10 cellular contexts compared by ENCODE assay signal in genomic region chr12:122917508-122918227, GRCh38. TPM values are rescaled to one million over a fixed set of nuclear protein-coding genes. Genes with fewer than 3 reads are reported as not detected.
DNase-seq lines count a peak whose midpoint lies in the region; ATAC-seq and TF ChIP-seq lines count a peak whose summit lies in the region.
"Had no signal": no experiment of that assay in that cellular context is flagged by ENCODE, and none has a peak within 500 bp of the region (broad histone marks: within the 10 kb centered on the region; RNA-seq: fewer than 3 reads in every experiment).

No MANE protein-coding gene starts in this region.

- intact Hi-C loops in left cardiac atrium (cut with DNase I) = no loop called here
- intact Hi-C loops in sciatic nerve (cut with DNase I) = no loop called here

- TF ChIP-seq POLR2A in GM18505 (IDR thresholded peaks at IDR 0.05; ENCODE audit: borderline replicate concordance, extremely low read depth, insufficient read depth, insufficient read length) = no peak

- in situ Hi-C loops in G401 (cut with HindIII; ENCODE audit: low sequenced_read_pairs) = no loop called here

- ATAC-seq in left cardiac atrium (peak; percentile 88 to 93), sciatic nerve (peak; percentile 55), GM18505 (IDR thresholded peaks at IDR 0.05; ENCODE audit: unreplicated experiment) (no peak), HG02588 (IDR thresholded peaks at IDR 0.05; ENCODE audit: unreplicated experiment) (no peak)
- no peak for ATAC-seq in stimulated activated naive CD8-positive, alpha-beta T cell treated with anti-CD3 and anti-CD28 coated beads, Interleukin-15, Interleukin-2, amounts not matched to agents 100 U/mL and 50 U/mL, for 24 hours

- DNase-seq in G401 (ENCODE audit: low spot score) = peak; percentile 11
- DNase-seq in amniotic epithelial cell (ENCODE audit: low read depth) = peak; percentile 75
- peak; percentile 43 for DNase-seq in left cardiac atrium
- no peak for DNase-seq in sciatic nerve (ENCODE audit: low spot score)
- no peak for DNase-seq in stimulated activated naive CD8-positive, alpha-beta T cell treated with anti-CD3 and anti-CD28 coated beads, Interleukin-15, Interleukin-2, amounts not matched to agents 100 U/mL and 50 U/mL, for 24 hours
- no peak for DNase-seq in GM19240 (ENCODE audit: insufficient read length, low spot score)
- DNase-seq: central memory CD4-positive, alpha-beta T cell; NCI-H1048 had no signal

RNA-seq across cellular contexts. Expression of gene VPS37B, which starts 21.7 kb away (rescaled TPM):
- total RNA-seq in G401 (2014; rRNA removed; shearing (Covaris generic)) = 38.3 and 53.4 TPM in 2 replicates
- total RNA-seq in left cardiac atrium (10 to 100 TPM; 20.5 to 22.7 TPM), sciatic nerve (24.8 TPM)

RNA-seq across cellular contexts. Expression of gene ABCB9, which starts 48.6 kb away (rescaled TPM):
- 3.8 and 7.4 TPM in 2 replicates for total RNA-seq in G401 (2014; rRNA removed; shearing (Covaris generic))
- total RNA-seq in left cardiac atrium = 1 to 10 TPM; 5.7 to 5.8 TPM
- total RNA-seq in sciatic nerve = 7.3 TPM

RNA-seq across cellular contexts. Expression of gene OGFOD2, which starts 57.4 kb away (rescaled TPM):
- total RNA-seq in G401 (2014; rRNA removed; shearing (Covaris generic)) = 23.6 and 45.3 TPM in 2 replicates
- total RNA-seq in left cardiac atrium = 10 to 100 TPM; 10.5 to 14.1 TPM
- total RNA-seq in sciatic nerve = 12.8 TPM

Comparison
In these comparisons a context has a peak if more than half of its experiments do, and no peak if none do; other contexts are left out.
1. DNase-seq: peak in G401 (single experiment), amniotic epithelial cell (single experiment) and left cardiac atrium (single experiment); none in sciatic nerve (single experiment), stimulated activated naive CD8-positive, alpha-beta T cell treated with anti-CD3 and anti-CD28 coated beads, Interleukin-15, Interleukin-2, amounts not matched to agents 100 U/mL and 50 U/mL, for 24 hours (single experiment) and GM19240 (single experiment).
2. ATAC-seq: peak in left cardiac atrium (2 of 2) and sciatic nerve (single experiment); none in stimulated activated naive CD8-positive, alpha-beta T cell treated with anti-CD3 and anti-CD28 coated beads, Interleukin-15, Interleukin-2, amounts not matched to agents 100 U/mL and 50 U/mL, for 24 hours (single experiment), GM18505 (single experiment) and HG02588 (single experiment).